8 cellular contexts compared by ENCODE assay signal in genomic region chr20:46512943-46513844, GRCh38. TPM values are rescaled to one million over a fixed set of nuclear protein-coding genes. Genes with fewer than 3 reads are reported as not detected.
A peak's percentile ranks its signal among the peaks of the same experiment; 100 is the strongest.
DNase-seq lines count a peak whose midpoint lies in the region; ATAC-seq and TF ChIP-seq lines count a peak whose summit lies in the region.

Gene ZNF334 (minus strand): TSS chr20:46513559. CDS start chr20:46512102, 1,457 bp downstream.

- H3K4me3 ChIP-seq in A673 (ENCODE audit: low read depth, low read length, poor library complexity, severe bottlenecking) (peak within 1 kb of the TSS; percentile 62), thoracic aorta (peak within 1 kb of the TSS; percentile 80)

- H3K4me3 Mint-ChIP-seq in nephron progenitor cell (peak within 1 kb of the TSS; percentile 92), Calu3 (ENCODE audit: low read depth, unreplicated experiment) (no peak within 1 kb of the TSS)

- no peak for TF ChIP-seq CTCF in A673 (conservative IDR thresholded peaks at IDR 0.05; ENCODE audit: low read depth, low read length)
- TF ChIP-seq CTCF in nephron progenitor cell (IDR thresholded peaks at IDR 0.05) = no peak
- no peak for TF ChIP-seq CTCF in thoracic aorta (IDR thresholded peaks at IDR 0.05)
- TF ChIP-seq CTCF in Calu3 (IDR thresholded peaks at IDR 0.05; ENCODE audit: unreplicated experiment) = no peak

- intact Hi-C loops in A673 (cut with micrococcal nuclease; ENCODE audit: unreplicated experiment) = no loop called here
- intact Hi-C loops in Calu3 (cut with micrococcal nuclease; ENCODE audit: unreplicated experiment) = no loop called here

- H3K27me3 Mint-ChIP-seq in nephron progenitor cell (ENCODE audit: low read depth, poor library complexity) (peaks cover 31% of the 10 kb centered on the region), Calu3 (ENCODE audit: unreplicated experiment) (peaks cover 73% of the 10 kb centered on the region)

- CTCF ChIA-PET in A673 (lab: Charles Lee) (no interaction called here), Calu3 (lab: Charles Lee) (no interaction called here)

- no peaks in the 10 kb centered on the region for H3K4me1 ChIP-seq in A673 (ENCODE audit: insufficient read depth, low read length, poor library complexity, severe bottlenecking)
- no peaks in the 10 kb centered on the region for H3K4me1 ChIP-seq in thoracic aorta (ENCODE audit: control insufficient read depth in 1 of 2, low read depth in 2 of 2)

- H3K27ac ChIP-seq in A673 (ENCODE audit: low read depth, low read length, poor library complexity, severe bottlenecking) = peak within 1 kb of the TSS; percentile 41
- peak within 1 kb of the TSS in 1 of 2 donors; percentile 59 for H3K27ac ChIP-seq in thoracic aorta

- peaks cover 10% of the 10 kb centered on the region for H3K4me1 Mint-ChIP-seq in nephron progenitor cell
- H3K4me1 Mint-ChIP-seq in Calu3 (ENCODE audit: low read depth, unreplicated experiment) = no peaks in the 10 kb centered on the region

- H3K36me3 ChIP-seq in A673 (ENCODE audit: insufficient read depth, low read length, poor library complexity, severe bottlenecking) = no peaks in the 10 kb centered on the region
- no peaks in the 10 kb centered on the region for H3K36me3 ChIP-seq in thoracic aorta

- BruUV-seq in A673 (replicated peaks; lab: Mats Ljungman, UMichigan) = TSS peak; percentile 62
- BruUV-seq in Calu3 (replicated peaks; lab: Mats Ljungman, UMichigan) = no TSS peak

- H3K27me3 ChIP-seq in A673 (replicated peaks; ENCODE audit: insufficient read depth, low read depth, low read length, poor library complexity) (peaks cover 6% of the 10 kb centered on the region), thoracic aorta (replicated peaks; ENCODE audit: insufficient read depth) (no peaks in the 10 kb centered on the region)

- H3K9me3 Mint-ChIP-seq in nephron progenitor cell (peaks cover 58% of the 10 kb centered on the region), Calu3 (ENCODE audit: low read depth, unreplicated experiment) (no peaks in the 10 kb centered on the region)

- H3K9me3 ChIP-seq in A673 (ENCODE audit: low read depth, low read length, poor library complexity, severe bottlenecking) = no peaks in the 10 kb centered on the region
- no peaks in the 10 kb centered on the region for H3K9me3 ChIP-seq in thoracic aorta

- POLR2A ChIA-PET in A673 (lab: Charles Lee; ENCODE audit: low non-redundant PET) = no interaction called here

- ATAC-seq in GM18868 (IDR thresholded peaks at IDR 0.05; ENCODE audit: unreplicated experiment) (peak; percentile 56), thoracic aorta (ENCODE audit: insufficient number of reproducible peaks, low FRiP score, low read depth) (no peak)

- DNase-seq in A673 (ENCODE audit: low spot score) (peak; percentile 68), NCI-H2081 (lab: John Stamatoyannopoulos, UW) (peak; percentile 83 to 87), foreskin melanocyte (peak; percentile 23), nephron progenitor cell (peak; percentile 73), thoracic aorta (ENCODE audit: low spot score) (no peak), Calu3 (no peak)
- DNase-seq in activated CD8-positive, alpha-beta memory T cell treated with anti-CD3 and anti-CD28 coated beads, Interleukin-2, amount 50 U/mL, for 24 hours (ENCODE audit: extremely low read depth) = peak; percentile 19

- H3K27ac Mint-ChIP-seq in nephron progenitor cell (no peak within 1 kb of the TSS), Calu3 (ENCODE audit: unreplicated experiment) (no peak within 1 kb of the TSS)

- H3K36me3 Mint-ChIP-seq in nephron progenitor cell (ENCODE audit: low read depth) (peaks cover 47% of the 10 kb centered on the region), Calu3 (ENCODE audit: insufficient read depth, unreplicated experiment) (no peaks in the 10 kb centered on the region)

RNA-seq across cellular contexts. Expression of gene ZNF334, which starts in this region (rescaled TPM):
- 4.4 and 4.5 TPM in 2 replicates for total RNA-seq in A673 (2021)
- total RNA-seq in thoracic aorta = 1 to 10 TPM in 1 of 2 donors, under 1 TPM in 1; 0.49 to 3.0 TPM
- total RNA-seq in Calu3 (2022) = not detected in 2 replicates

Comparison
In these comparisons a context has a peak if more than half of its experiments do, and no peak if none do; other contexts are left out.
1. DNase-seq: peak in A673 (single experiment), NCI-H2081 (2 of 2), activated CD8-positive, alpha-beta memory T cell treated with anti-CD3 and anti-CD28 coated beads, Interleukin-2, amount 50 U/mL, for 24 hours (single experiment), foreskin melanocyte (single experiment) and nephron progenitor cell (single experiment); none in thoracic aorta (single experiment) and Calu3 (single experiment).